In the genomic region with DNA sequence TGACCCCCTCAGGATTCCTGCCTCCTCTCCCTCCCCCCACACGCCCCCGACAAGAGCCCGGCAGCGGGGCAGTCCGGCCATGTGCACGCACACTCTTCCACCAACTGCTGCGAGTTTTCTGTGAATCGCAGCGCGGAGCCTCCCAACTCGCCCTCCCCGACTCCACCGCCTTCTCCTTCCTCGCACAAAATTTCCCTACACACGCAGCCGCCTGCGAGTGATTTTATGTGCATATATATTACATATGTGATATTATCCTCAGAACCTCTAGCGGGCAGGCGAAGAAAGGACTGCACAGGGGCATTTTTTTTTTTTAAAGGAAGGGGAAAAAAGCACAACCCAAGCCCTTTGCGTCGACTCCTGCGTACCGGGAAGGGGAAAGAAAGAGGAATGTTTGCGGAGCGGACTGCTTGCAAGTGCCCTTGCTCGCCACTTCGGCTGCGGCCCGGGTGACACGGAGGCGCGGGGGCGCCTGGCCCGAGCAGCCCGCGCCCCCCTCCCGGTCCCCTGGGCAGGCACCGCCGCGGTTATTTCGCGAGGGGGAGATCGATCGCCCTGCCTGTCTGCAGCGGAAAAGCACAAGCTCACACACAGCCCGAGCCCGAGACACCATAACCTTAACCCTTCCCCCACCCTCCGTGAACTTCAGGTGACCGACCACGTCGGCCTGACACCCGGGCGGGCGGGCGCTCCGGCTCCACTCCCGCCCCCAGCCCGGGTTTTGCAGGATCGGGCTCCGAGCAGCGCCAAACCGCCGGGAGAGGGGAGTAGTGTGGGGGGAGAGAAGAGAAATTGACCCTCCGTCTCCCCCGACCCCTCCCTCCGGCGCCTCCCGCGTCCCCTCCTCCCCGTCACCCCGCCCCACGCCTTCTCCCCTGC, we compare ENCODE assay signal across 8 cellular contexts. TPM values are rescaled to one million over a fixed set of nuclear protein-coding genes. Genes with fewer than 3 reads are reported as not detected.
A peak's percentile ranks its signal among the peaks of the same experiment; 100 is the strongest.
DNase-seq lines count a peak whose midpoint lies in the region; ATAC-seq lines count a peak whose summit lies in the region.

No MANE protein-coding gene starts in this region.

- DNase-seq in AG08395 (ENCODE audit: low spot score): peak; percentile 58
- DNase-seq in NCI-H226: peak; percentile 66
- DNase-seq in activated CD8-positive, alpha-beta T cell treated with anti-CD3 and anti-CD28 coated beads, Interleukin-2, amount 10 ng/mL, durations not matched to agents 7 days and 5 days: peak; percentile 80
- DNase-seq in effector memory CD4-positive, alpha-beta T cell: peak; percentile 27 to 45 (median 30)
- peak; percentile 69 to 75 for DNase-seq in memory B cell (ENCODE audit: low spot score in 2 of 2)
- peak; percentile 34 for DNase-seq in stimulated activated CD8-positive, alpha-beta memory T cell treated with anti-CD3 and anti-CD28 coated beads, Interleukin-15, amount 100 ng/mL, for 1 hour (ENCODE audit: low read depth)

- no peaks in the 10 kb centered on the region for H3K9me3 ChIP-seq in effector memory CD4-positive, alpha-beta T cell (ENCODE audit: control insufficient read depth, low read length)

- CTCF ChIA-PET in activated CD8-positive, alpha-beta T cell treated with anti-CD3 and anti-CD28 coated beads, Interleukin-2, amount 10 ng/mL, durations not matched to agents 7 days and 5 days (lab: Charles Lee): interaction anchor here (1.0 to 1.2 kb wide), 5 partner anchors 9 to 319 kb away, joined by 3 to 4 read pairs (median 3); no protein-coding TSS in a partner anchor

- peaks cover 8% of the 10 kb centered on the region for H3K4me1 ChIP-seq in effector memory CD4-positive, alpha-beta T cell (ENCODE audit: control insufficient read depth, insufficient read depth, low read length, poor library complexity, severe bottlenecking)

- peaks cover 39% of the 10 kb centered on the region for H3K4me1 Mint-ChIP-seq in activated CD8-positive, alpha-beta T cell treated with anti-CD3 and anti-CD28 coated beads, Interleukin-2, amount 10 ng/mL, durations not matched to agents 7 days and 5 days (ENCODE audit: low read depth)
- H3K4me1 Mint-ChIP-seq in memory B cell: peaks cover 36% of the 10 kb centered on the region

- peak overlapping the region; percentile 92 for H3K4me3 ChIP-seq in effector memory CD4-positive, alpha-beta T cell (ENCODE audit: insufficient read depth, low read depth, low read length, poor library complexity, severe bottlenecking)

- ATAC-seq in GM18519 (IDR thresholded peaks at IDR 0.05; ENCODE audit: low FRiP score, unreplicated experiment) (peak; percentile 41), HG03060 (IDR thresholded peaks at IDR 0.05; ENCODE audit: low read depth, unreplicated experiment) (peak; percentile 33), memory B cell (ENCODE audit: low read depth) (peak; percentile 68)
- ATAC-seq in activated CD8-positive, alpha-beta T cell treated with anti-CD3 and anti-CD28 coated beads, Interleukin-2, amount 10 ng/mL, durations not matched to agents 7 days and 5 days: peak; percentile 59

- H3K36me3 ChIP-seq in effector memory CD4-positive, alpha-beta T cell (ENCODE audit: control insufficient read depth, insufficient read depth, low read length): no peaks in the 10 kb centered on the region

- no peaks in the 10 kb centered on the region for H3K9me3 Mint-ChIP-seq in activated CD8-positive, alpha-beta T cell treated with anti-CD3 and anti-CD28 coated beads, Interleukin-2, amount 10 ng/mL, durations not matched to agents 7 days and 5 days (ENCODE audit: insufficient read depth)
- no peaks in the 10 kb centered on the region for H3K9me3 Mint-ChIP-seq in memory B cell

- peak overlapping the region; percentile 51 for H3K27ac ChIP-seq in effector memory CD4-positive, alpha-beta T cell (ENCODE audit: insufficient read depth, low read length, poor library complexity, severe bottlenecking)

- H3K27me3 Mint-ChIP-seq in activated CD8-positive, alpha-beta T cell treated with anti-CD3 and anti-CD28 coated beads, Interleukin-2, amount 10 ng/mL, durations not matched to agents 7 days and 5 days (ENCODE audit: low read depth): peaks cover 3% of the 10 kb centered on the region
- no peaks in the 10 kb centered on the region for H3K27me3 Mint-ChIP-seq in memory B cell

- H3K4me3 Mint-ChIP-seq in activated CD8-positive, alpha-beta T cell treated with anti-CD3 and anti-CD28 coated beads, Interleukin-2, amount 10 ng/mL, durations not matched to agents 7 days and 5 days: peak overlapping the region; percentile 95
- peak overlapping the region; percentile 95 for H3K4me3 Mint-ChIP-seq in memory B cell

- peaks cover 16% of the 10 kb centered on the region for H3K36me3 Mint-ChIP-seq in activated CD8-positive, alpha-beta T cell treated with anti-CD3 and anti-CD28 coated beads, Interleukin-2, amount 10 ng/mL, durations not matched to agents 7 days and 5 days (ENCODE audit: low read depth)
- H3K36me3 Mint-ChIP-seq in memory B cell: peaks cover 2% of the 10 kb centered on the region

- H3K27me3 ChIP-seq in effector memory CD4-positive, alpha-beta T cell (replicated peaks; ENCODE audit: control insufficient read depth, insufficient read depth, low read length, poor library complexity, severe bottlenecking): no peaks in the 10 kb centered on the region

- POLR2A ChIA-PET in activated CD8-positive, alpha-beta T cell treated with anti-CD3 and anti-CD28 coated beads, Interleukin-2, amount 10 ng/mL, durations not matched to agents 7 days and 5 days (lab: Charles Lee): interaction anchor here (0.9 to 1.9 kb wide), 5 partner anchors 9 to 755 kb away, joined by 3 to 7 read pairs (median 3); a partner anchor contains a TSS

- peak overlapping the region; percentile 98 for H3K27ac Mint-ChIP-seq in activated CD8-positive, alpha-beta T cell treated with anti-CD3 and anti-CD28 coated beads, Interleukin-2, amount 10 ng/mL, durations not matched to agents 7 days and 5 days
- peak overlapping the region; percentile 95 for H3K27ac Mint-ChIP-seq in memory B cell

RNA-seq across cellular contexts. Expression of a gene that starts 2.2 kb away (rescaled TPM):
- 10 to 100 TPM; 13.6 to 14.8 TPM for total RNA-seq in activated CD8-positive, alpha-beta T cell treated with anti-CD3 and anti-CD28 coated beads, Interleukin-2, amount 10 ng/mL, durations not matched to agents 7 days and 5 days

Comparison
In these comparisons a context has a peak if more than half of its experiments do, and no peak if none do; other contexts are left out.
1. Peak in every context shown above with its lines: DNase-seq, ATAC-seq, H3K4me3 ChIP-seq and H3K27ac ChIP-seq.
2. DNase-seq: peak in every context shown above with its lines; median percentile 80 in activated CD8-positive, alpha-beta T cell treated with anti-CD3 and anti-CD28 coated beads, Interleukin-2, amount 10 ng/mL, durations not matched to agents 7 days and 5 days; 72 in memory B cell; 66 in NCI-H226; 58 in AG08395; 34 in stimulated activated CD8-positive, alpha-beta memory T cell treated with anti-CD3 and anti-CD28 coated beads, Interleukin-15, amount 100 ng/mL, for 1 hour; 30 in effector memory CD4-positive, alpha-beta T cell.